ENCODE assay signal across 27 cellular contexts in genomic region chr1:202249846-202250245, GRCh38. TPM values are rescaled to one million over a fixed set of nuclear protein-coding genes. Genes with fewer than 3 reads are reported as not detected.
DNase-seq lines count a peak whose midpoint lies in the region; ATAC-seq and TF ChIP-seq lines count a peak whose summit lies in the region.
"Had no signal": no experiment of that assay in that cellular context is flagged by ENCODE, and none has a peak within 500 bp of the region (broad histone marks: within the 10 kb centered on the region; RNA-seq: fewer than 3 reads in every experiment).

No MANE protein-coding gene starts in this region.

- no peaks in the 10 kb centered on the region for H3K4me1 Mint-ChIP-seq in neural crest cell
- H3K4me1 Mint-ChIP-seq: stimulated activated naive CD8-positive, alpha-beta T cell treated with anti-CD3 and anti-CD28 coated beads, Interleukin-15, amount 100 ng/mL, for 72 hours had no signal

- peak overlapping the region; percentile 47 for H3K27ac Mint-ChIP-seq in neural crest cell (ENCODE audit: unreplicated experiment)
- H3K27ac Mint-ChIP-seq: activated CD8-positive, alpha-beta T cell treated with anti-CD3 and anti-CD28 coated beads, Interleukin-2, amount 10 ng/mL, durations not matched to agents 7 days and 5 days; activated naive CD8-positive, alpha-beta T cell; activated T-cell treated with anti-CD3 and anti-CD28 coated beads, Interleukin-2, amount 50 U/mL, for 72 hours; nephron progenitor cell had no signal

- DNase-seq in Daoy (ENCODE audit: low read depth), result peak; percentile 20
- peak; percentile 60 for DNase-seq in NCI-H69 (lab: John Stamatoyannopoulos, UW)
- DNase-seq in fibroblast of mammary gland (ENCODE audit: low read depth), result peak; percentile 32
- DNase-seq in neural crest cell (ENCODE audit: low read depth, low spot score), result no peak
- no peak for DNase-seq in cerebellar cortex (ENCODE audit: low spot score)
- DNase-seq in NCI-H128 (lab: John Stamatoyannopoulos, UW; ENCODE audit: unreplicated experiment), result no peak
- DNase-seq in H4 (ENCODE audit: low spot score), result no peak
- DNase-seq: activated CD8-positive, alpha-beta T cell treated with anti-CD3 and anti-CD28 coated beads, Interleukin-2, amount 10 ng/mL, durations not matched to agents 7 days and 5 days; activated T-cell treated with anti-CD3 and anti-CD28 coated beads, Interleukin-2, amount 50 U/mL, for 72 hours; CD8-positive, alpha-beta memory T cell; DMS53; Karpas-422; mesendoderm; NCI-H1092; NCI-H2081 treated with DMSO at 0.1 percent for 48 hours; nephron progenitor cell; NK-92 treated with Interleukin-12 subunit alpha and Interleukin-12 subunit beta, amount 100 ng/mL, for 24 hours; SK-N-SH; stimulated activated CD4-positive, alpha-beta T cell treated with anti-CD3 and anti-CD28 coated beads, Interleukin-4, amount 100 ng/mL, for 24 hours; stimulated activated naive CD8-positive, alpha-beta T cell treated with anti-CD3 and anti-CD28 coated beads, Interleukin-15, amount 100 ng/mL, for 72 hours; trophoblast cell had no signal

- H3K27me3 Mint-ChIP-seq in neural crest cell (ENCODE audit: low read depth), result no peaks in the 10 kb centered on the region

- ATAC-seq in GM18868 (IDR thresholded peaks at IDR 0.05; ENCODE audit: unreplicated experiment), result no peak
- ATAC-seq: activated CD8-positive, alpha-beta T cell treated with anti-CD3 and anti-CD28 coated beads, Interleukin-2, amount 10 ng/mL, durations not matched to agents 7 days and 5 days; activated T-cell treated with anti-CD3 and anti-CD28 coated beads, Interleukin-2, amount 50 U/mL, for 72 hours; HCT116; stimulated activated naive CD8-positive, alpha-beta T cell treated with anti-CD3 and anti-CD28 coated beads, Interleukin-15, amount 100 ng/mL, for 72 hours had no signal

- TF ChIP-seq CTCF in fibroblast of mammary gland (conservative IDR thresholded peaks at IDR 0.05; ENCODE audit: control insufficient read depth, insufficient read depth, low read depth, low read length), result no peak
- no peak for TF ChIP-seq CTCF in neural crest cell (conservative IDR thresholded peaks at IDR 0.05)

- no peaks in the 10 kb centered on the region for H3K36me3 Mint-ChIP-seq in neural crest cell (ENCODE audit: low read depth)
- H3K36me3 Mint-ChIP-seq: activated naive CD8-positive, alpha-beta T cell had no signal

- no peaks in the 10 kb centered on the region for H3K9me3 Mint-ChIP-seq in neural crest cell
- H3K9me3 Mint-ChIP-seq: activated T-cell treated with anti-CD3 and anti-CD28 coated beads, Interleukin-2, amount 50 U/mL, for 72 hours; CD8-positive, alpha-beta memory T cell; nephron progenitor cell; stimulated activated naive CD8-positive, alpha-beta T cell treated with anti-CD3 and anti-CD28 coated beads, Interleukin-15, amount 100 ng/mL, for 72 hours had no signal

- H3K4me3 Mint-ChIP-seq in neural crest cell, result no peak overlapping the region
- H3K4me3 Mint-ChIP-seq: activated CD8-positive, alpha-beta T cell treated with anti-CD3 and anti-CD28 coated beads, Interleukin-2, amount 10 ng/mL, durations not matched to agents 7 days and 5 days; activated naive CD8-positive, alpha-beta T cell; activated T-cell treated with anti-CD3 and anti-CD28 coated beads, Interleukin-2, amount 50 U/mL, for 72 hours; CD8-positive, alpha-beta memory T cell; nephron progenitor cell; stimulated activated naive CD8-positive, alpha-beta T cell treated with anti-CD3 and anti-CD28 coated beads, Interleukin-15, amount 100 ng/mL, for 72 hours had no signal

- no peak overlapping the region for H3K4me3 ChIP-seq in fibroblast of mammary gland (ENCODE audit: control insufficient read depth, low read depth, low read length)
- H3K4me3 ChIP-seq: breast epithelium had no signal

RNA-seq across cellular contexts. Expression of gene LGR6, which starts 56.2 kb away (rescaled TPM):
- 0.23 and 1.2 TPM in 2 replicates for total RNA-seq in Daoy (2014; rRNA removed; shearing (Covaris generic))
- 0.16 and 0.91 TPM in 2 replicates for total RNA-seq in neural crest cell
- 0.29 TPM in 1 of 2 replicates, not detected in the other for total RNA-seq in H4 (2014; rRNA removed; shearing (Covaris generic))
- total RNA-seq: dermis microvascular lymphatic vessel endothelial cell, pulmonary artery endothelial cell had no signal

Comparison
In these comparisons a context has a peak if more than half of its experiments do, and no peak if none do; other contexts are left out.
1. DNase-seq: peak in Daoy (single experiment), NCI-H69 (single experiment) and fibroblast of mammary gland (single experiment); none in neural crest cell (single experiment), cerebellar cortex (single experiment), NCI-H128 (single experiment) and H4 (single experiment).